10 cellular contexts compared by ENCODE assay signal in genomic region chr2:10435427-10436204, GRCh38. TPM values are rescaled to one million over a fixed set of nuclear protein-coding genes. Genes with fewer than 3 reads are reported as not detected.
A peak's percentile ranks its signal among the peaks of the same experiment; 100 is the strongest.
DNase-seq lines count a peak whose midpoint lies in the region; ATAC-seq, FAIRE-seq and TF ChIP-seq lines count a peak whose summit lies in the region.
"Had no signal": no experiment of that assay in that cellular context is flagged by ENCODE, and none has a peak within 500 bp of the region (broad histone marks: within the 10 kb centered on the region; RNA-seq: fewer than 3 reads in every experiment).

No MANE protein-coding gene starts in this region.

- H4K20me1 ChIP-seq in GM23338 (replicated peaks; ENCODE audit: insufficient read depth) (no peaks in the 10 kb centered on the region), K562 (replicated peaks; ENCODE audit: control insufficient read depth, insufficient read depth, low read length) (peaks cover 14% of the 10 kb centered on the region), osteoblast (ENCODE audit: insufficient read depth, low read length) (no peaks in the 10 kb centered on the region)

- no peak overlapping the region for H3K27ac Mint-ChIP-seq in GM23338
- H3K27ac Mint-ChIP-seq in naive thymus-derived CD4-positive, alpha-beta T cell, result no peak overlapping the region

- H3K36me3 Mint-ChIP-seq in GM23338 (ENCODE audit: low read depth), result peaks cover 16% of the 10 kb centered on the region
- peaks cover 0 to 6% (median 0%) of the 10 kb centered on the region in 5 donors for H3K36me3 Mint-ChIP-seq in naive thymus-derived CD4-positive, alpha-beta T cell

- no peak overlapping the region for H3K27ac ChIP-seq in GM23338 (ENCODE audit: low read depth)
- no peak overlapping the region for H3K27ac ChIP-seq in K562 (ENCODE audit: extremely low read depth, low read depth, low read length)
- no peak overlapping the region for H3K27ac ChIP-seq in osteoblast (ENCODE audit: low read depth, low read length)
- H3K27ac ChIP-seq in naive thymus-derived CD4-positive, alpha-beta T cell (ENCODE audit: low read depth, low read length), result no peak overlapping the region
- H3K27ac ChIP-seq in vagina, result no peak overlapping the region
- H3K27ac ChIP-seq: BLaER1 treated with 17β-estradiol and CSF1 and Interleukin-3, amounts not matched to agents 10 nM and 100 nM; SJCRH30 had no signal

- H3K4me2 ChIP-seq in GM23338 (no peak overlapping the region), K562 (ENCODE audit: insufficient read depth, low read length) (no peak overlapping the region), osteoblast (ENCODE audit: insufficient read depth, low read length) (no peak overlapping the region)

- H3K4me1 ChIP-seq in GM23338 (ENCODE audit: insufficient read depth) (no peaks in the 10 kb centered on the region), K562 (replicated peaks in 1 of 2; ENCODE audit: control insufficient read depth in 2 of 2, insufficient read depth in 2 of 2, low read length in 2 of 2) (peaks cover 9 to 51% of the 10 kb centered on the region in 2 experiments), osteoblast (ENCODE audit: insufficient read depth, low read length) (no peaks in the 10 kb centered on the region), vagina (peaks cover 13% of the 10 kb centered on the region)
- peaks cover 0 to 5% of the 10 kb centered on the region in 2 donors for H3K4me1 ChIP-seq in naive thymus-derived CD4-positive, alpha-beta T cell (ENCODE audit: control insufficient read depth in 2 of 2, insufficient read depth in 2 of 2, low read length in 2 of 2)

- no peaks in the 10 kb centered on the region for H3F3A ChIP-seq in GM23338 (replicated peaks; ENCODE audit: low read depth)

- TF ChIP-seq EP300 in K562 (IDR thresholded peaks at IDR 0.05; ENCODE audit: low read length), result no peak

- no peak for ATAC-seq in GM23338
- ATAC-seq in K562, result no peak
- ATAC-seq in naive thymus-derived CD4-positive, alpha-beta T cell, result no peak

- H2AFZ ChIP-seq in GM23338 (0 out of 2 replicates have a peak overlapping the region, but pooled peaks have one; percentile 83), K562 (ENCODE audit: low read depth, low read length) (no peak overlapping the region), osteoblast (ENCODE audit: low read length) (no peak overlapping the region)

- no peak for FAIRE-seq in K562 (lab: Jason Lieb, UNC)

- H3K4me3 ChIP-seq in GM23338 (no peak overlapping the region), H7 (ENCODE audit: insufficient read depth, low read depth, low read length) (no peak overlapping the region), K562 (no peak overlapping the region), osteoblast (ENCODE audit: insufficient read depth, low read length) (no peak overlapping the region), vagina (no peak overlapping the region)
- H3K4me3 ChIP-seq in naive thymus-derived CD4-positive, alpha-beta T cell (ENCODE audit: low read length), result no peak overlapping the region
- H3K4me3 ChIP-seq: BLaER1 treated with 17β-estradiol and CSF1 and Interleukin-3, amounts not matched to agents 10 nM and 100 nM; GM12878; SJCRH30 had no signal

- TF ChIP-seq POLR2A in K562 (conservative IDR thresholded peaks at IDR 0.05), result no peak
- TF ChIP-seq POLR2A in vagina (IDR thresholded peaks at IDR 0.05), result no peak

- in situ Hi-C loops in K562 (cut with MboI) (loop anchor here (5.0 to 10.0 kb wide), 2 partner anchors 313 to 641 kb away; partner anchors contain the start of gene RRM2), KBM-7 (cut with MboI; ENCODE audit: low pct_unique_long_range_greater_than_20kb, low sequenced_read_pairs) (no loop called here)

- WGBS in K562 (ENCODE audit: insufficient coverage, low coverage, missing lambda C conversion rate), result 73% methylated on average over 20 of the region's 23 CpGs

- H3K4me1 Mint-ChIP-seq in GM23338, result peaks cover 3% of the 10 kb centered on the region; the same call in 2 of the 3 replicates
- peaks cover 0 to 20% (median 12%) of the 10 kb centered on the region in 7 donors for H3K4me1 Mint-ChIP-seq in naive thymus-derived CD4-positive, alpha-beta T cell

- no peak overlapping the region for H3K4me3 Mint-ChIP-seq in GM23338
- no peak overlapping the region for H3K4me3 Mint-ChIP-seq in naive thymus-derived CD4-positive, alpha-beta T cell

- CTCF ChIA-PET in K562 (lab: Yijun Ruan, JAX; ENCODE audit: low intra/inter-chr PET ratio), result interaction anchor here (0.8 to 2.1 kb wide), 5 partner anchors 165 to 316 kb away, joined by 3 to 21 read pairs (median 4); no protein-coding TSS in a partner anchor
- CTCF ChIA-PET in naive thymus-derived CD4-positive, alpha-beta T cell (lab: Charles Lee), result interaction anchor here (0.6 to 4.7 kb wide), 37 partner anchors 8 to 369 kb away, joined by 3 to 77 read pairs (median 5); partner anchors contain the start of genes ODC1 and RRM2

- BruUV-seq in K562 (replicated peaks; lab: Mats Ljungman, UMichigan), result no TSS peak

- TF ChIP-seq RAD21 in K562 (CRISPR knock-in tag; conservative IDR thresholded peaks at IDR 0.05 in 1 of 2, IDR thresholded peaks at IDR 0.05 in 1 of 2), result no peak

- DNase-seq in GM23338 (ENCODE audit: low spot score) (no peak), H7 (peak; percentile 57), K562 (ENCODE audit: extremely low read depth in 1 of 4, low spot score in 3 of 4) (no peak), osteoblast (ENCODE audit: insufficient read length, low spot score, missing footprints) (peak; percentile 55), vagina (ENCODE audit: extremely low spot score in 2 of 2) (no peak), KBM-7 (no peak)
- no peak for DNase-seq in naive thymus-derived CD4-positive, alpha-beta T cell

- no peaks in the 10 kb centered on the region for H3K9me2 ChIP-seq in GM23338 (ENCODE audit: insufficient read depth)

- no peaks in the 10 kb centered on the region for H3K9me3 ChIP-seq in K562 (replicated peaks; ENCODE audit: control insufficient read depth, insufficient read depth, low read depth, low read length)
- H3K9me3 ChIP-seq in osteoblast (ENCODE audit: low read depth, low read length), result no peaks in the 10 kb centered on the region
- H3K9me3 ChIP-seq in naive thymus-derived CD4-positive, alpha-beta T cell (ENCODE audit: control insufficient read depth in 2 of 3, low read length in 3 of 3), result no peaks in the 10 kb centered on the region
- H3K9me3 ChIP-seq in vagina, result no peaks in the 10 kb centered on the region
- H3K9me3 ChIP-seq: BLaER1 treated with 17β-estradiol and CSF1 and Interleukin-3, amounts not matched to agents 10 nM and 100 nM; SJCRH30 had no signal

- H3K27me3 ChIP-seq in GM23338 (ENCODE audit: insufficient read depth) (peaks cover 3% of the 10 kb centered on the region; the same call in 1 of the 2 replicates), H7 (ENCODE audit: control insufficient read depth, insufficient read depth, low read length) (no peaks in the 10 kb centered on the region), K562 (ENCODE audit: control insufficient read depth in 2 of 2, insufficient read depth in 2 of 2, low read length in 2 of 2) (no peaks in the 10 kb centered on the region), osteoblast (ENCODE audit: insufficient read depth, low read length) (no peaks in the 10 kb centered on the region), vagina (no peaks in the 10 kb centered on the region)
- H3K27me3 ChIP-seq in naive thymus-derived CD4-positive, alpha-beta T cell (ENCODE audit: control insufficient read depth in 2 of 2, insufficient read depth in 2 of 2, low read length in 2 of 2), result peaks cover 0 to 2% of the 10 kb centered on the region in 2 donors
- H3K27me3 ChIP-seq: SJCRH30 had no signal

- intact Hi-C loops in K562 (cut with micrococcal nuclease), result loop anchor here (1.0 to 10.0 kb wide), 5 partner anchors 165 to 631 kb away; no protein-coding TSS in a partner anchor
- intact Hi-C loops in naive thymus-derived CD4-positive, alpha-beta T cell (cut with micrococcal nuclease), result loop anchor here (1.0 to 10.0 kb wide), 5 partner anchors 26 to 621 kb away; no protein-coding TSS in a partner anchor
- intact Hi-C loops in vagina (cut with DNase I), result loop anchor here (1.0 kb wide), 1 partner anchor 310 kb away; no protein-coding TSS in a partner anchor

- no peaks in the 10 kb centered on the region for H3K9me3 Mint-ChIP-seq in GM23338
- H3K9me3 Mint-ChIP-seq in naive thymus-derived CD4-positive, alpha-beta T cell, result no peaks in the 10 kb centered on the region

- peaks cover 18% of the 10 kb centered on the region for H3K27me3 Mint-ChIP-seq in GM23338 (ENCODE audit: insufficient read depth, low read depth, poor library complexity)
- peaks cover 0 to 6% (median 2%) of the 10 kb centered on the region in 5 donors for H3K27me3 Mint-ChIP-seq in naive thymus-derived CD4-positive, alpha-beta T cell

- TF ChIP-seq CTCF in GM23338 (conservative IDR thresholded peaks at IDR 0.05; ENCODE audit: low read depth in 2 of 2) (no peak), K562 (IDR thresholded peaks at IDR 0.05 in 2 of 3, conservative IDR thresholded peaks at IDR 0.05 in 1 of 3; ENCODE audit: insufficient read depth in 2 of 3, low read depth in 1 of 3, low read length in 3 of 3) (no peak), osteoblast (IDR thresholded peaks at IDR 0.05; ENCODE audit: extremely low read depth, low read depth, low read length) (no peak), vagina (IDR thresholded peaks at IDR 0.05) (no peak)

- 0 out of 2 replicates have a peak, but pooled peaks cover 6% of the 10 kb centered on the region for H3K36me3 ChIP-seq in GM23338 (ENCODE audit: insufficient read depth)
- H3K36me3 ChIP-seq in H7 (replicated peaks; ENCODE audit: control insufficient read depth, insufficient read depth, low read length), result no peaks in the 10 kb centered on the region; the same call in none of the 2 replicates
- peaks cover 20% of the 10 kb centered on the region for H3K36me3 ChIP-seq in K562 (ENCODE audit: control insufficient read depth, insufficient read depth, low read length)
- peaks cover 12% of the 10 kb centered on the region for H3K36me3 ChIP-seq in osteoblast (ENCODE audit: insufficient read depth, low read length)
- peaks cover 0 to 14% (median 13%) of the 10 kb centered on the region in 3 experiments for H3K36me3 ChIP-seq in naive thymus-derived CD4-positive, alpha-beta T cell (ENCODE audit: control insufficient read depth in 2 of 3, insufficient read depth in 3 of 3, low read length in 3 of 3)
- peaks cover 0 to 10% of the 10 kb centered on the region in 2 donors for H3K36me3 ChIP-seq in vagina

- H3K9me1 ChIP-seq in K562 (ENCODE audit: control insufficient read depth, insufficient read depth, low read length), result no peaks in the 10 kb centered on the region

- H3K79me2 ChIP-seq in GM23338 (replicated peaks; ENCODE audit: insufficient read depth) (no peaks in the 10 kb centered on the region), K562 (ENCODE audit: control insufficient read depth, insufficient read depth, low read length) (no peaks in the 10 kb centered on the region), osteoblast (ENCODE audit: insufficient read depth, low read length) (no peaks in the 10 kb centered on the region)

- POLR2A ChIA-PET in K562 (lab: Yijun Ruan, JAX), result interaction anchor here (0.6 to 3.1 kb wide), 17 partner anchors 10 to 363 kb away, joined by 3 to 47 read pairs (median 4); partner anchors contain the start of gene ODC1
- POLR2A ChIA-PET in naive thymus-derived CD4-positive, alpha-beta T cell (lab: Charles Lee), result interaction anchor here (1.0 to 1.5 kb wide), 6 partner anchors 10 to 364 kb away, joined by 4 to 13 read pairs (median 5); partner anchors contain the start of gene ODC1

- H3K9ac ChIP-seq in K562 (ENCODE audit: insufficient read depth in 1 of 2, low read depth in 2 of 2, low read length in 2 of 2), result peak overlapping the region in 1 of 2 experiments; percentile 62; a peak in 2 of 4 replicates
- H3K9ac ChIP-seq: BLaER1 treated with 17β-estradiol and CSF1 and Interleukin-3, amounts not matched to agents 10 nM and 100 nM had no signal

RNA-seq across cellular contexts. Expression of gene ODC1, which starts 12.5 kb away (rescaled TPM):
- total RNA-seq in GM23338 (2014; rRNA removed; shearing (Covaris generic)), result 70.3 and 85.5 TPM in 2 replicates
- 23.3 and 24.2 TPM in 2 replicates for polyA plus RNA-seq in GM23338 (2016; fragmentation: Nextera tagmentation; extraction: Ambion mirVana)
- 95.6 and 175 TPM in 2 replicates for total RNA-seq in H7 (2014; rRNA removed; shearing (Covaris generic))
- total RNA-seq in K562 (2011; cell fraction: chromatin; rRNA removed; ENCODE audit: low replicate concordance), result 99.9 and 124 TPM in 2 replicates
- 80.3 and 83.7 TPM in 2 replicates for total RNA-seq in K562 (2011; cell fraction: nucleolus; rRNA removed)
- total RNA-seq in K562 (2011; cell fraction: nucleoplasm; rRNA removed), result 115 and 142 TPM in 2 replicates
- total RNA-seq in K562 (2014; rRNA removed), result 392 and 447 TPM in 2 replicates
- 525 and 551 TPM in 2 replicates for total RNA-seq in K562 (2014; rRNA removed; fragmentation: Illumina TruSeq; extraction: Trizol)
- 512 and 539 TPM in 2 replicates for total RNA-seq in K562 (2015; rRNA removed; fragmentation: Illumina TruSeq; extraction: Trizol)
- 379 and 398 TPM in 2 replicates for total RNA-seq in K562 (2021)
- 368 and 563 TPM in 2 replicates for polyA plus RNA-seq in K562 (2011; rRNA removed)
- polyA plus RNA-seq in K562 (2011; cell fraction: cytosol; rRNA removed), result 282 and 395 TPM in 2 replicates
- 190 and 232 TPM in 2 replicates for polyA plus RNA-seq in K562 (2011; cell fraction: nucleus; rRNA removed)
- 213 and 358 TPM in 2 replicates for polyA plus RNA-seq in K562 (2012)
- polyA plus RNA-seq in K562 (2014; fragmentation: Illumina TruSeq; extraction: Trizol), result 473 and 553 TPM in 2 replicates
- 100 to 1,000 TPM; 142 to 169 TPM for polyA plus RNA-seq in K562 (2014; fragmentation: Nextera tagmentation; extraction: Ambion mirVana)
- 457 and 488 TPM in 2 replicates for polyA plus RNA-seq in K562 (2014; rRNA removed)
- polyA minus RNA-seq in K562 (2011; rRNA and poly(A)+ RNA removed), result 600 and 763 TPM in 2 replicates
- 138 and 222 TPM in 2 replicates for polyA minus RNA-seq in K562 (2011; cell fraction: cytosol; rRNA and poly(A)+ RNA removed)
- polyA minus RNA-seq in K562 (2011; cell fraction: nucleus; rRNA and poly(A)+ RNA removed), result 41.1 and 78.2 TPM in 2 replicates
- 106 and 109 TPM in 2 replicates for total RNA-seq in osteoblast
- total RNA-seq in naive thymus-derived CD4-positive, alpha-beta T cell, result 10 to 100 TPM; 32.7 to 88.2 (median 52.4) TPM
- polyA plus RNA-seq in naive thymus-derived CD4-positive, alpha-beta T cell, result 10 to 100 TPM; 48.3 to 66.5 TPM
- 34.9 TPM for total RNA-seq in vagina

Comparison
In these comparisons a context has a peak if more than half of its experiments do, and no peak if none do; other contexts are left out.
1. DNase-seq: peak in H7 (single experiment) and osteoblast (single experiment); none in GM23338 (single experiment), K562 (0 of 4), naive thymus-derived CD4-positive, alpha-beta T cell (0 of 9), vagina (0 of 2) and KBM-7 (single experiment).